ENCODE assay signal across 24 cellular contexts in genomic region chr1:89499320-89499719, GRCh38. TPM values are rescaled to one million over a fixed set of nuclear protein-coding genes. Genes with fewer than 3 reads are reported as not detected.
DNase-seq lines count a peak whose midpoint lies in the region; ATAC-seq and TF ChIP-seq lines count a peak whose summit lies in the region.
"Had no signal": no experiment of that assay in that cellular context is flagged by ENCODE, and none has a peak within 500 bp of the region (broad histone marks: within the 10 kb centered on the region; RNA-seq: fewer than 3 reads in every experiment).

No MANE protein-coding gene starts in this region.

- no peak for TF ChIP-seq CTCF in astrocyte of the spinal cord (IDR thresholded peaks at IDR 0.05; ENCODE audit: low read depth, low read length)

- ATAC-seq in sciatic nerve, result peak; percentile 45
- no peak for ATAC-seq in HG03108 (IDR thresholded peaks at IDR 0.05; ENCODE audit: unreplicated experiment)
- no peak for ATAC-seq in activated naive CD4-positive, alpha-beta T cell treated with anti-CD3 and anti-CD28 coated beads, Interleukin-2, amount 50 U/mL, for 72 hours
- ATAC-seq: activated CD8-positive, alpha-beta T cell treated with anti-CD3 and anti-CD28 coated beads, Interleukin-2, amount 10 ng/mL, durations not matched to agents 7 days and 5 days; SK-N-SH treated with all-trans-retinoic acid at 6 μM for 48 hours; stimulated activated effector memory CD8-positive, alpha-beta T cell treated with anti-CD3 and anti-CD28 coated beads, Interleukin-12 subunit alpha, Interleukin-12 subunit beta, amount 100 ng/mL, for 72 hours had no signal

- H3K9me3 Mint-ChIP-seq in activated naive CD4-positive, alpha-beta T cell treated with anti-CD3 and anti-CD28 coated beads, Interleukin-2, amount 50 U/mL, for 72 hours, result no peaks in the 10 kb centered on the region
- H3K9me3 Mint-ChIP-seq: activated naive CD8-positive, alpha-beta T cell treated with anti-CD3 and anti-CD28 coated beads for 36 hours; central memory CD8-positive, alpha-beta T cell; dendritic cell treated with granulocyte-macrophage colony-stimulating factor and Interleukin-4, amounts not matched to agents 40 ng/mL and 50 ng/mL, for 4 days; stimulated activated effector memory CD8-positive, alpha-beta T cell treated with anti-CD3 and anti-CD28 coated beads, Interleukin-12 subunit alpha, Interleukin-12 subunit beta, amount 100 ng/mL, for 72 hours had no signal

- in situ Hi-C loops in astrocyte of the spinal cord (cut with HindIII; ENCODE audit: low sequenced_read_pairs), result no loop called here

- DNase-seq in NCI-H1092 (lab: John Stamatoyannopoulos, UW) (peak; percentile 23), NCI-H2196 (lab: John Stamatoyannopoulos, UW; ENCODE audit: unreplicated experiment) (peak; percentile 71), astrocyte of the spinal cord (ENCODE audit: low read depth, low spot score) (peak; percentile 25), sciatic nerve (ENCODE audit: low spot score) (no peak)
- no peak for DNase-seq in activated naive CD4-positive, alpha-beta T cell treated with anti-CD3 and anti-CD28 coated beads, Interleukin-2, amount 50 U/mL, for 72 hours (ENCODE audit: low spot score in 2 of 2)
- DNase-seq in activated T-cell treated with anti-CD3 and anti-CD28 coated beads, Interleukin-2, amount 50 U/mL, for 1 hour, result no peak
- DNase-seq: activated CD8-positive, alpha-beta T cell treated with anti-CD3 and anti-CD28 coated beads, Interleukin-2, amount 10 ng/mL, durations not matched to agents 7 days and 5 days; activated naive CD8-positive, alpha-beta T cell treated with anti-CD3 and anti-CD28 coated beads for 36 hours; aorta; esophagus squamous epithelium; GOT3; mesendoderm; NCI-H1436 treated with DMSO at 0.1 percent for 48 hours; NCI-H2171 treated with DMSO at 0.1 percent for 48 hours; NCI-H748 treated with DMSO at 0.1 percent for 48 hours; sigmoid colon; stimulated activated CD4-positive, alpha-beta T cell treated with anti-CD3 and anti-CD28 coated beads, Interleukin-4, amount 100 ng/mL, for 24 hours had no signal

- intact Hi-C loops in sciatic nerve (cut with DNase I), result no loop called here

- H3K36me3 Mint-ChIP-seq in activated naive CD4-positive, alpha-beta T cell treated with anti-CD3 and anti-CD28 coated beads, Interleukin-2, amount 50 U/mL, for 72 hours, result no peaks in the 10 kb centered on the region
- H3K36me3 Mint-ChIP-seq: activated naive CD8-positive, alpha-beta T cell treated with anti-CD3 and anti-CD28 coated beads for 36 hours; CD14-positive monocyte; IgD-negative memory B cell; stimulated activated effector memory CD8-positive, alpha-beta T cell treated with anti-CD3 and anti-CD28 coated beads, Interleukin-12 subunit alpha, Interleukin-12 subunit beta, amount 100 ng/mL, for 72 hours had no signal

- H3K27ac Mint-ChIP-seq in activated naive CD4-positive, alpha-beta T cell treated with anti-CD3 and anti-CD28 coated beads, Interleukin-2, amount 50 U/mL, for 72 hours, result no peak overlapping the region
- H3K27ac Mint-ChIP-seq: activated CD8-positive, alpha-beta T cell treated with anti-CD3 and anti-CD28 coated beads, Interleukin-2, amount 10 ng/mL, durations not matched to agents 7 days and 5 days; activated naive CD8-positive, alpha-beta T cell treated with anti-CD3 and anti-CD28 coated beads for 36 hours; CD14-positive monocyte; dendritic cell treated with granulocyte-macrophage colony-stimulating factor and Interleukin-4, amounts not matched to agents 40 ng/mL and 50 ng/mL, for 4 days; IgD-negative memory B cell; stimulated activated effector memory CD8-positive, alpha-beta T cell treated with anti-CD3 and anti-CD28 coated beads, Interleukin-12 subunit alpha, Interleukin-12 subunit beta, amount 100 ng/mL, for 72 hours had no signal

- no peak overlapping the region for H3K4me3 ChIP-seq in astrocyte of the spinal cord (ENCODE audit: low read depth, low read length)
- H3K4me3 ChIP-seq: esophagus squamous epithelium, sigmoid colon had no signal

RNA-seq across cellular contexts. Expression of gene LRRC8B, which starts 25.3 kb away (rescaled TPM):
- 21.9 TPM for total RNA-seq in sciatic nerve
- total RNA-seq in activated naive CD4-positive, alpha-beta T cell treated with anti-CD3 and anti-CD28 coated beads, Interleukin-2, amount 50 U/mL, for 72 hours, result 10 to 100 TPM; 31.1 to 47.9 TPM

Comparison
In these comparisons a context has a peak if more than half of its experiments do, and no peak if none do; other contexts are left out.
1. DNase-seq: peak in NCI-H1092 (single experiment), NCI-H2196 (single experiment) and astrocyte of the spinal cord (single experiment); none in sciatic nerve (single experiment), activated naive CD4-positive, alpha-beta T cell treated with anti-CD3 and anti-CD28 coated beads, Interleukin-2, amount 50 U/mL, for 72 hours (0 of 2) and activated T-cell treated with anti-CD3 and anti-CD28 coated beads, Interleukin-2, amount 50 U/mL, for 1 hour (single experiment).